ENCODE assay signal across 17 cellular contexts in genomic region chr5:96252596-96252995, GRCh38.
DNase-seq lines count a peak whose midpoint lies in the region; ATAC-seq and TF ChIP-seq lines count a peak whose summit lies in the region.
"Had no signal": no experiment of that assay in that cellular context is flagged by ENCODE, and none has a peak within 500 bp of the region (broad histone marks: within the 10 kb centered on the region; RNA-seq: fewer than 3 reads in every experiment).

No MANE protein-coding gene starts in this region.

- H3K27ac Mint-ChIP-seq in HFFc6, result peak overlapping the region; percentile 79
- H3K27ac Mint-ChIP-seq in CD4-positive, alpha-beta T cell, result no peak overlapping the region
- H3K27ac Mint-ChIP-seq: CD4-positive, alpha-beta memory T cell; T-cell had no signal

- DNase-seq in EL (peak; percentile 50), HFFc6 (no peak), dermis blood vessel endothelial cell (peak; percentile 12), putamen (ENCODE audit: low spot score) (peak; percentile 22), medulla oblongata (ENCODE audit: extremely low spot score) (no peak)
- DNase-seq in CD4-positive, alpha-beta T cell, result no peak
- DNase-seq: ACHN; CD4-positive, alpha-beta memory T cell; KG1; NCI-H1105; NCI-H446; NCI-H526; RPMI8226; SIG-M5; T-cell had no signal

- CTCF ChIA-PET in CD4-positive, alpha-beta T cell (lab: Charles Lee), result no interaction called here

- intact Hi-C loops in CD4-positive, alpha-beta T cell (cut with DNase I, micrococcal nuclease), result no loop called here

- H3K36me3 Mint-ChIP-seq in HFFc6 (ENCODE audit: low read depth), result peaks cover 4% of the 10 kb centered on the region; the same call in 1 of the 2 replicates
- no peaks in the 10 kb centered on the region for H3K36me3 Mint-ChIP-seq in CD4-positive, alpha-beta T cell (ENCODE audit: low read depth)
- H3K36me3 Mint-ChIP-seq: CD4-positive, alpha-beta memory T cell; T-cell had no signal

- no peaks in the 10 kb centered on the region for H3K9me3 ChIP-seq in CD4-positive, alpha-beta T cell (ENCODE audit: control insufficient read depth, low read length)
- H3K9me3 ChIP-seq: BLaER1 had no signal

- POLR2A ChIA-PET in CD4-positive, alpha-beta T cell (lab: Charles Lee), result no interaction called here

- H3K27ac ChIP-seq in CD4-positive, alpha-beta T cell (ENCODE audit: low read depth, low read length), result no peak overlapping the region
- H3K27ac ChIP-seq: BLaER1 had no signal

- no peaks in the 10 kb centered on the region for H3K27me3 ChIP-seq in CD4-positive, alpha-beta T cell (ENCODE audit: control insufficient read depth, insufficient read depth, low read length)
- H3K27me3 ChIP-seq: BLaER1 had no signal

- H3K27me3 Mint-ChIP-seq in HFFc6 (ENCODE audit: insufficient read depth), result no peaks in the 10 kb centered on the region
- H3K27me3 Mint-ChIP-seq in CD4-positive, alpha-beta T cell, result peaks cover 6% of the 10 kb centered on the region

- TF ChIP-seq CTCF in HFFc6 (IDR thresholded peaks at IDR 0.05), result no peak
- no peak for TF ChIP-seq CTCF in CD4-positive, alpha-beta T cell (IDR thresholded peaks at IDR 0.05)

- peaks cover 90% of the 10 kb centered on the region for H3K4me1 Mint-ChIP-seq in HFFc6 (ENCODE audit: low read depth)
- no peaks in the 10 kb centered on the region for H3K4me1 Mint-ChIP-seq in CD4-positive, alpha-beta T cell (ENCODE audit: low read depth)
- H3K4me1 Mint-ChIP-seq: CD4-positive, alpha-beta memory T cell; T-cell had no signal

- H3K9me3 Mint-ChIP-seq in HFFc6, result no peaks in the 10 kb centered on the region
- H3K9me3 Mint-ChIP-seq in CD4-positive, alpha-beta T cell, result no peaks in the 10 kb centered on the region
- H3K9me3 Mint-ChIP-seq: CD4-positive, alpha-beta memory T cell; T-cell had no signal

- peak overlapping the region; percentile 66 for H3K4me3 Mint-ChIP-seq in HFFc6
- H3K4me3 Mint-ChIP-seq in CD4-positive, alpha-beta T cell, result no peak overlapping the region
- H3K4me3 Mint-ChIP-seq: CD4-positive, alpha-beta memory T cell; T-cell had no signal

- no peak for ATAC-seq in HG03378 (IDR thresholded peaks at IDR 0.05; ENCODE audit: unreplicated experiment)
- no peak for ATAC-seq in CD4-positive, alpha-beta T cell (ENCODE audit: poor library complexity)
- ATAC-seq: T-cell had no signal

Comparison
In these comparisons a context has a peak if more than half of its experiments do, and no peak if none do; other contexts are left out.
1. DNase-seq: peak in EL (single experiment), dermis blood vessel endothelial cell (single experiment) and putamen (single experiment); none in HFFc6 (single experiment), medulla oblongata (single experiment) and CD4-positive, alpha-beta T cell (0 of 10).